23 cellular contexts compared by ENCODE assay signal in the genomic region with DNA sequence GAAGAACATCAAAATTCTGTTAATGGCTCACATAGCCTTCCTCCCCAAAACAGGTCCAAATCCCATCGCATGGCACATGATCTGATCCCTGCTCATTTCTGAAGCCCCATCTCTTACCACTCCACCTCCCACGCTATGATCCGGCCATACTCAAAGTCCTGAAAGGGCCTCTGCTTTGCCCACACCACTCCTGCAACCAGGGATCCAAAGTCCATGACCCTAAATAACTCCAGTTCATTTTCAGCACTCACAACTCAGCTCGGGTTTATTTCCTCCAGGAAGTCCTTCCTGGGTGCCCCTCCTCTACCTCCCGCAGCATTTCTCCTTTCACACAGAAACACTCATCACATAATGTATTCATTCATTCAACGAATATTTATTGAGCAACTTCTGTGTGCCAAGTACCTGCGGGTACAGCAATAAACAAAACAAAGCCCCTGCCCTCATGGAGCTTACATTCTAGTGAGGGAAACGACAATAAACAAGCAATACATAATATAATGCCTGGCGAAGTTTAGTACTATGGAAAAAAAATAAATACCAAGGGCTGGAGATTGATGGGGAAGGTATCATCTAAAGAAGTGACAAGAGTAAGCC. TPM values are rescaled to one million over a fixed set of nuclear protein-coding genes. Genes with fewer than 3 reads are reported as not detected.
DNase-seq lines count a peak whose midpoint lies in the region; ATAC-seq and TF ChIP-seq lines count a peak whose summit lies in the region.
"Had no signal": no experiment of that assay in that cellular context is flagged by ENCODE, and none has a peak within 500 bp of the region (broad histone marks: within the 10 kb centered on the region; RNA-seq: fewer than 3 reads in every experiment).

No MANE protein-coding gene starts in this region.

- no TSS peak for BruUV-seq in OCI-LY7 (replicated peaks; lab: Mats Ljungman, UMichigan)

- POLR2A ChIA-PET in OCI-LY7 (lab: Charles Lee): interaction anchor here (0.5 kb wide), 1 partner anchor 215 kb away, joined by 3 read pairs; no protein-coding TSS in a partner anchor

- peak overlapping the region; percentile 14 for H3K4me3 Mint-ChIP-seq in natural killer cell treated with Interleukin-12 subunit alpha and Interleukin-12 subunit beta and Interleukin-15 and Interleukin-18, amount 100 ng/mL, for 72 hours
- H3K4me3 Mint-ChIP-seq: activated CD4-positive, alpha-beta T cell treated with anti-CD3 and anti-CD28 coated beads, Interleukin-2, amount 10 ng/mL, durations not matched to agents 7 days and 5 days; CD14-positive monocyte had no signal

- H3K27me3 ChIP-seq in thoracic aorta (replicated peaks; ENCODE audit: insufficient read depth): no peaks in the 10 kb centered on the region
- H3K27me3 ChIP-seq: brain microvascular endothelial cell, esophagus muscularis mucosa, suprapubic skin, vagina had no signal

- H3K27ac Mint-ChIP-seq in natural killer cell treated with Interleukin-12 subunit alpha and Interleukin-12 subunit beta and Interleukin-15 and Interleukin-18, amount 100 ng/mL, for 72 hours: no peak overlapping the region
- H3K27ac Mint-ChIP-seq: activated CD4-positive, alpha-beta T cell treated with anti-CD3 and anti-CD28 coated beads, Interleukin-2, amount 10 ng/mL, durations not matched to agents 7 days and 5 days; mesothelial cell of epicardium; neural progenitor cell had no signal

- H3K79me2 ChIP-seq in OCI-LY7 (ENCODE audit: insufficient read depth, low read depth, low read length): no peaks in the 10 kb centered on the region

- H3K36me3 Mint-ChIP-seq in natural killer cell treated with Interleukin-12 subunit alpha and Interleukin-12 subunit beta and Interleukin-15 and Interleukin-18, amount 100 ng/mL, for 72 hours: peaks cover 5% of the 10 kb centered on the region
- H3K36me3 Mint-ChIP-seq: mesothelial cell of epicardium, neural progenitor cell had no signal

- CTCF ChIA-PET in OCI-LY7 (lab: Charles Lee; ENCODE audit: unreplicated experiment): interaction anchor here (0.8 kb wide), 1 partner anchor 403 kb away, joined by 4 read pairs; no protein-coding TSS in a partner anchor

- peaks cover 36 to 40% of the 10 kb centered on the region in 2 donors for H3K4me1 Mint-ChIP-seq in natural killer cell treated with Interleukin-12 subunit alpha and Interleukin-12 subunit beta and Interleukin-15 and Interleukin-18, amount 100 ng/mL, for 72 hours (ENCODE audit: low read depth in 2 of 2)

- peaks cover 0 to 5% of the 10 kb centered on the region in 2 donors for H3K27me3 Mint-ChIP-seq in natural killer cell treated with Interleukin-12 subunit alpha and Interleukin-12 subunit beta and Interleukin-15 and Interleukin-18, amount 100 ng/mL, for 72 hours

- H3K36me3 ChIP-seq in thoracic aorta (no peaks in the 10 kb centered on the region), OCI-LY7 (ENCODE audit: insufficient read depth, low read length) (no peaks in the 10 kb centered on the region; the same call in 1 of the 2 replicates)
- H3K36me3 ChIP-seq: brain microvascular endothelial cell, left ventricle myocardium inferior, neural progenitor cell, suprapubic skin, vagina had no signal

- H3K9me2 ChIP-seq in OCI-LY7 (ENCODE audit: insufficient read depth, low read length): no peaks in the 10 kb centered on the region

- intact Hi-C loops in OCI-LY7 (cut with micrococcal nuclease; ENCODE audit: unreplicated experiment): no loop called here

- H3K4me3 ChIP-seq in coronary artery (peak overlapping the region; percentile 8), thoracic aorta (peak overlapping the region; percentile 79), OCI-LY7 (ENCODE audit: low read depth, low read length, poor library complexity, severe bottlenecking) (no peak overlapping the region)
- H3K4me3 ChIP-seq: hepatocyte, left ventricle myocardium inferior, neural progenitor cell, suprapubic skin, vagina had no signal

- no peak overlapping the region for H2AFZ ChIP-seq in OCI-LY7 (ENCODE audit: low read length)
- H2AFZ ChIP-seq: hepatocyte, neural progenitor cell had no signal

- no peaks in the 10 kb centered on the region for H4K20me1 ChIP-seq in OCI-LY7 (ENCODE audit: insufficient read depth, low read length)

- DNase-seq in HuH-7 (ENCODE audit: low spot score) (peak; percentile 20), coronary artery (ENCODE audit: low spot score) (peak; percentile 33), thoracic aorta (ENCODE audit: low spot score) (no peak), omental fat pad (ENCODE audit: low spot score) (no peak), OCI-LY7 (ENCODE audit: low spot score) (no peak)
- DNase-seq in natural killer cell treated with Interleukin-12 subunit alpha and Interleukin-12 subunit beta and Interleukin-15 and Interleukin-18, amount 100 ng/mL, for 72 hours (ENCODE audit: low spot score): no peak
- DNase-seq: activated CD4-positive, alpha-beta T cell treated with anti-CD3 and anti-CD28 coated beads, Interleukin-2, amount 10 ng/mL, durations not matched to agents 7 days and 5 days; brain microvascular endothelial cell; EL; foreskin melanocyte; left ventricle myocardium inferior; NCI-H1417 treated with DMSO at 0.1 percent for 48 hours; NCI-H2107; NCI-H446 treated with DMSO at 0.1 percent for 48 hours; stimulated activated CD4-positive, alpha-beta T cell treated with anti-CD3 and anti-CD28 coated beads, Interleukin-2, amount 100 ng/mL, for 24 hours had no signal

- no peak for ATAC-seq in natural killer cell treated with Interleukin-12 subunit alpha and Interleukin-12 subunit beta and Interleukin-15 and Interleukin-18, amount 100 ng/mL, for 72 hours
- ATAC-seq in thoracic aorta (ENCODE audit: insufficient number of reproducible peaks, low FRiP score, low read depth) (no peak), GM18868 (IDR thresholded peaks at IDR 0.05; ENCODE audit: unreplicated experiment) (no peak), omental fat pad (ENCODE audit: low FRiP score) (no peak)

- H3K9me3 ChIP-seq in thoracic aorta: no peaks in the 10 kb centered on the region
- H3K9me3 ChIP-seq in OCI-LY7 (ENCODE audit: low read length): no peaks in the 10 kb centered on the region
- H3K9me3 ChIP-seq: esophagus muscularis mucosa, left ventricle myocardium inferior, suprapubic skin, vagina had no signal

- H3K4me1 ChIP-seq in thoracic aorta (ENCODE audit: control insufficient read depth in 1 of 2, low read depth in 2 of 2) (peaks cover 19 to 73% of the 10 kb centered on the region in 2 donors), OCI-LY7 (ENCODE audit: insufficient read depth, low read length, poor library complexity, severe bottlenecking) (peaks cover 14% of the 10 kb centered on the region)

- TF ChIP-seq CTCF in coronary artery (IDR thresholded peaks at IDR 0.05) (no peak), thoracic aorta (IDR thresholded peaks at IDR 0.05) (no peak), omental fat pad (IDR thresholded peaks at IDR 0.05) (no peak), OCI-LY7 (conservative IDR thresholded peaks at IDR 0.05; ENCODE audit: low read length) (no peak)

- H3K4me2 ChIP-seq in OCI-LY7 (ENCODE audit: low read length): no peak overlapping the region
- H3K4me2 ChIP-seq: hepatocyte, neural progenitor cell had no signal

- no peak overlapping the region for H3K27ac ChIP-seq in coronary artery
- peak overlapping the region; percentile 5 to 76 for H3K27ac ChIP-seq in thoracic aorta
- no peak overlapping the region for H3K27ac ChIP-seq in OCI-LY7 (ENCODE audit: low read depth, low read length, poor library complexity, severe bottlenecking)
- H3K27ac ChIP-seq: brain microvascular endothelial cell, hepatocyte, left ventricle myocardium inferior, neural progenitor cell, suprapubic skin, vagina had no signal

- H3K9me3 Mint-ChIP-seq in natural killer cell treated with Interleukin-12 subunit alpha and Interleukin-12 subunit beta and Interleukin-15 and Interleukin-18, amount 100 ng/mL, for 72 hours: no peaks in the 10 kb centered on the region
- H3K9me3 Mint-ChIP-seq: activated CD4-positive, alpha-beta T cell treated with anti-CD3 and anti-CD28 coated beads, Interleukin-2, amount 10 ng/mL, durations not matched to agents 7 days and 5 days; mesothelial cell of epicardium; neural progenitor cell had no signal

RNA-seq across cellular contexts. Expression of a gene that starts 2.7 kb away (rescaled TPM):
- 1 to 10 TPM; 6.2 to 7.7 TPM for total RNA-seq in natural killer cell treated with Interleukin-12 subunit alpha and Interleukin-12 subunit beta and Interleukin-15 and Interleukin-18, amount 100 ng/mL, for 72 hours
- 10 to 100 TPM; 25.7 to 31.2 TPM for total RNA-seq in thoracic aorta
- 10 to 100 TPM in 2 of 4 donors, 1 to 10 TPM in 2; 7.0 to 16.0 (median 10.2) TPM for total RNA-seq in omental fat pad
- 3.3 and 3.6 TPM in 2 replicates for total RNA-seq in OCI-LY7 (2014; rRNA removed; shearing (Covaris generic))
- 5.2 and 6.9 TPM in 2 replicates for total RNA-seq in OCI-LY7 (2022)

Comparison
In these comparisons a context has a peak if more than half of its experiments do, and no peak if none do; other contexts are left out.
1. DNase-seq: peak in HuH-7 (single experiment) and coronary artery (single experiment); none in natural killer cell treated with Interleukin-12 subunit alpha and Interleukin-12 subunit beta and Interleukin-15 and Interleukin-18, amount 100 ng/mL, for 72 hours (single experiment), thoracic aorta (single experiment), omental fat pad (single experiment) and OCI-LY7 (single experiment).
2. H3K27ac ChIP-seq: peak in thoracic aorta (2 of 2); none in coronary artery (0 of 2) and OCI-LY7 (single experiment).